ENCODE assay signal across 2 cellular contexts in the genomic region with DNA sequence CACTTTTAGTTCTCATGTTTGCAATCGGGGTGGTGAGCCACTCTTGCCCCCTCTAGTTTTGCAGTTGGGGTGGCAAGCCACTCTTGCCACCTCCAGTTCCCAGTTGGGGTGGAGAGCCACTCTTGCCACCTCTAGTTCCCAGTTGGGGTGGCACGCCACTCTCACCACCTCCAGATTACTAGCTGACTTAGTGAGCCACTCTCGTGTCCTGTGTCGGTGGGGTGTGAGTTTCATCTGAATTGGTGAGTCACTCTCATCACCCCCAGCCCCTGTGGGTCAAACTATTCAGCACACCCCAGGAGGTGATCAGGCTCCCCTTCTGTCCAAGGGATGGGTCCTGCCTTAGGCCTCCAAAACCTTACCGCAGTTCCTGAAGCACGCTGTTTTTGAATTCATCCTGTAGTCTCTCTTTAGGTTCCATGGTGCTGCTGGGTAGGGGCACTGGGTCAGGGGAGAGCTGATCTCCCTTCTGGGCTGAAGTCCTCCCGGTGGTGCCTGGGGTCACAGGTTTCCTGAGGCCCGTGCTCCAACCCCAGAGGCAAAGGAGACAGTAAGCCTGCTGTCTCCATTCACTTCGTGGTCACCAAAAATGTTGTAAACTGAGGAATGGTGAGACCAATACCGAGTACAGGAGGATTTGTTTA.
TF ChIP-seq lines count a peak whose summit lies in the region.

No MANE protein-coding gene starts in this region.

TF ChIP-seq in IMR-90, 13 proteins besides CTCF, POLR2A, EP300 and RAD21:
- no peak for TF ChIP-seq BHLHE40 (IDR thresholded peaks at IDR 0.05; ENCODE audit: low read depth, low read length)
- TF ChIP-seq RFX5 (IDR thresholded peaks at IDR 0.05; ENCODE audit: low read depth, low read length) = no peak
- TF ChIP-seq, protein P1, sequence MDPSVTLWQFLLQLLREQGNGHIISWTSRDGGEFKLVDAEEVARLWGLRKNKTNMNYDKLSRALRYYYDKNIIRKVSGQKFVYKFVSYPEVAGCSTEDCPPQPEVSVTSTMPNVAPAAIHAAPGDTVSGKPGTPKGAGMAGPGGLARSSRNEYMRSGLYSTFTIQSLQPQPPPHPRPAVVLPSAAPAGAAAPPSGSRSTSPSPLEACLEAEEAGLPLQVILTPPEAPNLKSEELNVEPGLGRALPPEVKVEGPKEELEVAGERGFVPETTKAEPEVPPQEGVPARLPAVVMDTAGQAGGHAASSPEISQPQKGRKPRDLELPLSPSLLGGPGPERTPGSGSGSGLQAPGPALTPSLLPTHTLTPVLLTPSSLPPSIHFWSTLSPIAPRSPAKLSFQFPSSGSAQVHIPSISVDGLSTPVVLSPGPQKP (IDR thresholded peaks at IDR 0.05; ENCODE audit: borderline replicate concordance, low read depth, low read length) = no peak
- no peak for TF ChIP-seq RCOR1 (IDR thresholded peaks at IDR 0.05; ENCODE audit: insufficient replicate concordance, low read length)
- TF ChIP-seq CHD1 (IDR thresholded peaks at IDR 0.05; ENCODE audit: low read depth, low read length) = no peak
- no peak for TF ChIP-seq SMC3 (IDR thresholded peaks at IDR 0.05; ENCODE audit: low read depth, low read length)
- no peak for TF ChIP-seq MXI1 (IDR thresholded peaks at IDR 0.05; ENCODE audit: borderline replicate concordance, low read depth, low read length)
- TF ChIP-seq CEBPB (IDR thresholded peaks at IDR 0.05; ENCODE audit: low read depth, low read length) = no peak
- TF ChIP-seq FOS (IDR thresholded peaks at IDR 0.05; ENCODE audit: low read depth, low read length) = no peak
- TF ChIP-seq NFE2L2 (IDR thresholded peaks at IDR 0.05; ENCODE audit: low read depth, low read length) = no peak
- no peak for TF ChIP-seq MAZ (IDR thresholded peaks at IDR 0.05; ENCODE audit: borderline replicate concordance, low read depth, low read length)
- TF ChIP-seq MAFK (IDR thresholded peaks at IDR 0.05; ENCODE audit: low read depth, low read length) = no peak
- TF ChIP-seq, protein P2, sequence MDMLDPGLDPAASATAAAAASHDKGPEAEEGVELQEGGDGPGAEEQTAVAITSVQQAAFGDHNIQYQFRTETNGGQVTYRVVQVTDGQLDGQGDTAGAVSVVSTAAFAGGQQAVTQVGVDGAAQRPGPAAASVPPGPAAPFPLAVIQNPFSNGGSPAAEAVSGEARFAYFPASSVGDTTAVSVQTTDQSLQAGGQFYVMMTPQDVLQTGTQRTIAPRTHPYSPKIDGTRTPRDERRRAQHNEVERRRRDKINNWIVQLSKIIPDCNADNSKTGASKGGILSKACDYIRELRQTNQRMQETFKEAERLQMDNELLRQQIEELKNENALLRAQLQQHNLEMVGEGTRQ (IDR thresholded peaks at IDR 0.05; ENCODE audit: low read depth, low read length) = no peak

TF ChIP-seq in GM12878, 131 proteins besides CTCF, POLR2A, EP300 and RAD21:
- no peak for TF ChIP-seq CBX3 (IDR thresholded peaks at IDR 0.05; ENCODE audit: borderline replicate concordance, low read depth)
- TF ChIP-seq ESRRA (IDR thresholded peaks at IDR 0.05; ENCODE audit: low read length) = no peak
- no peak for TF ChIP-seq MYB (IDR thresholded peaks at IDR 0.05; ENCODE audit: borderline replicate concordance, low read depth, low read length)
- TF ChIP-seq RCOR1 (conservative IDR thresholded peaks at IDR 0.05; ENCODE audit: low read depth, low read length) = no peak
- TF ChIP-seq HDAC2 (IDR thresholded peaks at IDR 0.05) = no peak
- TF ChIP-seq TARDBP (IDR thresholded peaks at IDR 0.05; ENCODE audit: borderline replicate concordance) = no peak
- TF ChIP-seq, protein P3, sequence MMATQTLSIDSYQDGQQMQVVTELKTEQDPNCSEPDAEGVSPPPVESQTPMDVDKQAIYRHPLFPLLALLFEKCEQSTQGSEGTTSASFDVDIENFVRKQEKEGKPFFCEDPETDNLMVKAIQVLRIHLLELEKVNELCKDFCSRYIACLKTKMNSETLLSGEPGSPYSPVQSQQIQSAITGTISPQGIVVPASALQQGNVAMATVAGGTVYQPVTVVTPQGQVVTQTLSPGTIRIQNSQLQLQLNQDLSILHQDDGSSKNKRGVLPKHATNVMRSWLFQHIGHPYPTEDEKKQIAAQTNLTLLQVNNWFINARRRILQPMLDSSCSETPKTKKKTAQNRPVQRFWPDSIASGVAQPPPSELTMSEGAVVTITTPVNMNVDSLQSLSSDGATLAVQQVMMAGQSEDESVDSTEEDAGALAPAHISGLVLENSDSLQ (IDR thresholded peaks at IDR 0.05) = no peak
- no peak for TF ChIP-seq NR2C2 (IDR thresholded peaks at IDR 0.05; ENCODE audit: borderline replicate concordance, control insufficient read depth, insufficient read length, low read depth)
TF ChIP-seq in GM12878: peak in this region for 0.
